11 cellular contexts compared by ENCODE assay signal in genomic region chr3:190076601-190077444, GRCh38. TPM values are rescaled to one million over a fixed set of nuclear protein-coding genes. Genes with fewer than 3 reads are reported as not detected.
DNase-seq lines count a peak whose midpoint lies in the region; ATAC-seq and TF ChIP-seq lines count a peak whose summit lies in the region.
"Had no signal": no experiment of that assay in that cellular context is flagged by ENCODE, and none has a peak within 500 bp of the region (broad histone marks: within the 10 kb centered on the region; RNA-seq: fewer than 3 reads in every experiment).

No MANE protein-coding gene starts in this region.

- H3K36me3 ChIP-seq in naive thymus-derived CD4-positive, alpha-beta T cell (ENCODE audit: control insufficient read depth in 2 of 3, insufficient read depth in 3 of 3, low read length in 3 of 3), result no peaks in the 10 kb centered on the region
- H3K36me3 ChIP-seq in CD8-positive, alpha-beta T cell (ENCODE audit: insufficient read depth, low read length), result no peaks in the 10 kb centered on the region

- POLR2A ChIA-PET in naive thymus-derived CD4-positive, alpha-beta T cell (lab: Charles Lee), result no interaction called here
- POLR2A ChIA-PET in CD8-positive, alpha-beta T cell (lab: Charles Lee), result no interaction called here

- no peaks in the 10 kb centered on the region for H3K27me3 ChIP-seq in right cardiac atrium (ENCODE audit: control insufficient read depth, insufficient read depth)
- no peaks in the 10 kb centered on the region for H3K27me3 ChIP-seq in naive thymus-derived CD4-positive, alpha-beta T cell (ENCODE audit: control insufficient read depth in 2 of 2, insufficient read depth in 2 of 2, low read length in 2 of 2)
- no peaks in the 10 kb centered on the region for H3K27me3 ChIP-seq in CD8-positive, alpha-beta T cell (ENCODE audit: insufficient read depth, low read length)

- peaks cover 11 to 29% (median 13%) of the 10 kb centered on the region in 5 donors for H3K27me3 Mint-ChIP-seq in naive thymus-derived CD4-positive, alpha-beta T cell
- H3K27me3 Mint-ChIP-seq in CD8-positive, alpha-beta T cell (ENCODE audit: low read depth), result peaks cover 15% of the 10 kb centered on the region

- DNase-seq in right cardiac atrium, result no peak
- DNase-seq in cardiac septum (ENCODE audit: low spot score), result no peak
- peak; percentile 99 for DNase-seq in choroid plexus epithelial cell (ENCODE audit: low read depth)
- peak; percentile 54 for DNase-seq in medulla oblongata (ENCODE audit: extremely low spot score)
- DNase-seq in naive thymus-derived CD4-positive, alpha-beta T cell, result no peak
- no peak for DNase-seq in CD8-positive, alpha-beta T cell
- no peak for DNase-seq in inferior parietal cortex (ENCODE audit: extremely low spot score)
- DNase-seq: cerebellar nuclear complex had no signal

- no peak overlapping the region for H3K27ac ChIP-seq in right cardiac atrium (ENCODE audit: low read length)
- H3K27ac ChIP-seq in naive thymus-derived CD4-positive, alpha-beta T cell (ENCODE audit: low read depth, low read length), result no peak overlapping the region
- no peak overlapping the region for H3K27ac ChIP-seq in CD8-positive, alpha-beta T cell (ENCODE audit: low read depth, low read length)
- H3K27ac ChIP-seq: C4-2B, SK-N-MC had no signal

- H3K9me3 ChIP-seq in right cardiac atrium (ENCODE audit: control insufficient read depth, low read length), result no peaks in the 10 kb centered on the region
- no peaks in the 10 kb centered on the region for H3K9me3 ChIP-seq in naive thymus-derived CD4-positive, alpha-beta T cell (ENCODE audit: control insufficient read depth in 2 of 3, low read length in 3 of 3)
- H3K9me3 ChIP-seq in CD8-positive, alpha-beta T cell (ENCODE audit: low read length), result no peaks in the 10 kb centered on the region

- no peaks in the 10 kb centered on the region for H3K36me3 Mint-ChIP-seq in naive thymus-derived CD4-positive, alpha-beta T cell
- H3K36me3 Mint-ChIP-seq in CD8-positive, alpha-beta T cell, result no peaks in the 10 kb centered on the region

- H3K4me3 ChIP-seq in right cardiac atrium (ENCODE audit: low read length) (no peak overlapping the region), choroid plexus epithelial cell (ENCODE audit: low read depth, low read length) (no peak overlapping the region)
- no peak overlapping the region for H3K4me3 ChIP-seq in naive thymus-derived CD4-positive, alpha-beta T cell (ENCODE audit: low read length)
- no peak overlapping the region for H3K4me3 ChIP-seq in CD8-positive, alpha-beta T cell (ENCODE audit: low read depth, low read length)
- H3K4me3 ChIP-seq: SK-N-MC had no signal

- intact Hi-C loops in right cardiac atrium (cut with DNase I) (no loop called here), cardiac septum (cut with DNase I) (loop anchor here (5.0 kb wide), 1 partner anchor 60 kb away; no protein-coding TSS in a partner anchor)
- intact Hi-C loops in naive thymus-derived CD4-positive, alpha-beta T cell (cut with micrococcal nuclease), result no loop called here
- intact Hi-C loops in CD8-positive, alpha-beta T cell (cut with DNase I, micrococcal nuclease), result no loop called here

- 39% methylated on average over 1 of the region's 1 CpG for WGBS in right cardiac atrium

- no peaks in the 10 kb centered on the region for H3K4me1 Mint-ChIP-seq in naive thymus-derived CD4-positive, alpha-beta T cell
- H3K4me1 Mint-ChIP-seq in CD8-positive, alpha-beta T cell (ENCODE audit: low read depth), result no peaks in the 10 kb centered on the region

- H3K9me3 Mint-ChIP-seq in naive thymus-derived CD4-positive, alpha-beta T cell, result peaks cover 0 to 2% (median 0%) of the 10 kb centered on the region in 11 donors
- H3K9me3 Mint-ChIP-seq in CD8-positive, alpha-beta T cell, result no peaks in the 10 kb centered on the region

- ATAC-seq in right cardiac atrium (peak; percentile 56 to 68), HG03442 (IDR thresholded peaks at IDR 0.05; ENCODE audit: unreplicated experiment) (no peak)
- no peak for ATAC-seq in naive thymus-derived CD4-positive, alpha-beta T cell
- no peak for ATAC-seq in CD8-positive, alpha-beta T cell

- TF ChIP-seq CTCF in choroid plexus epithelial cell (conservative IDR thresholded peaks at IDR 0.05; ENCODE audit: low read depth, low read length), result no peak
- TF ChIP-seq CTCF in CD8-positive, alpha-beta T cell (IDR thresholded peaks at IDR 0.05), result no peak

- CTCF ChIA-PET in naive thymus-derived CD4-positive, alpha-beta T cell (lab: Charles Lee), result no interaction called here
- CTCF ChIA-PET in CD8-positive, alpha-beta T cell (lab: Charles Lee), result no interaction called here

- H3K4me1 ChIP-seq in right cardiac atrium (ENCODE audit: control insufficient read depth, insufficient read depth, low read length), result peaks cover 4% of the 10 kb centered on the region
- H3K4me1 ChIP-seq in naive thymus-derived CD4-positive, alpha-beta T cell (ENCODE audit: control insufficient read depth in 2 of 2, insufficient read depth in 2 of 2, low read length in 2 of 2), result no peaks in the 10 kb centered on the region
- H3K4me1 ChIP-seq in CD8-positive, alpha-beta T cell (ENCODE audit: insufficient read depth, low read length), result no peaks in the 10 kb centered on the region

- H3K4me3 Mint-ChIP-seq in naive thymus-derived CD4-positive, alpha-beta T cell, result no peak overlapping the region
- no peak overlapping the region for H3K4me3 Mint-ChIP-seq in CD8-positive, alpha-beta T cell

- no peak overlapping the region for H3K27ac Mint-ChIP-seq in naive thymus-derived CD4-positive, alpha-beta T cell
- no peak overlapping the region for H3K27ac Mint-ChIP-seq in CD8-positive, alpha-beta T cell

RNA-seq across cellular contexts. Expression of gene P3H2, which starts 43.9 kb away (rescaled TPM):
- total RNA-seq in right cardiac atrium (1 to 10 TPM; 1.7 to 4.1 (median 3.0) TPM), cardiac septum (17.7 TPM)
- polyA plus RNA-seq in right cardiac atrium, result 4.1 TPM
- 1 to 10 TPM in 1 of 5 experiments, under 1 TPM in 1, not detected in 3; 0.48 to 1.8 TPM for total RNA-seq in naive thymus-derived CD4-positive, alpha-beta T cell
- polyA plus RNA-seq in naive thymus-derived CD4-positive, alpha-beta T cell, result not detected
- not detected for total RNA-seq in CD8-positive, alpha-beta T cell

Comparison
In these comparisons a context has a peak if more than half of its experiments do, and no peak if none do; other contexts are left out.
1. ATAC-seq: peak in right cardiac atrium (2 of 2); none in naive thymus-derived CD4-positive, alpha-beta T cell (single experiment), CD8-positive, alpha-beta T cell (single experiment) and HG03442 (single experiment).
2. DNase-seq: peak in choroid plexus epithelial cell (single experiment) and medulla oblongata (single experiment); none in right cardiac atrium (0 of 3), cardiac septum (single experiment), naive thymus-derived CD4-positive, alpha-beta T cell (0 of 9), CD8-positive, alpha-beta T cell (0 of 7) and inferior parietal cortex (single experiment).